8 cellular contexts compared by ENCODE assay signal in genomic region chr6:82246802-82247633, GRCh38. TPM values are rescaled to one million over a fixed set of nuclear protein-coding genes. Genes with fewer than 3 reads are reported as not detected.
DNase-seq lines count a peak whose midpoint lies in the region; ATAC-seq and TF ChIP-seq lines count a peak whose summit lies in the region.

No MANE protein-coding gene starts in this region.

- H3K9me3 ChIP-seq in DND-41 (ENCODE audit: insufficient read depth, low read length, severe bottlenecking): no peaks in the 10 kb centered on the region
- H3K9me3 ChIP-seq in NT2/D1 (ENCODE audit: insufficient read depth, low read length): no peaks in the 10 kb centered on the region

- peak overlapping the region; percentile 48 to 74 for H3K4me3 ChIP-seq in DND-41 (ENCODE audit: low read depth in 1 of 2, low read length in 2 of 2)
- H3K4me3 ChIP-seq in NT2/D1 (ENCODE audit: insufficient read length, low read depth): peak overlapping the region; percentile 81
- peak overlapping the region; percentile 88 for H3K4me3 ChIP-seq in astrocyte of the cerebellum (ENCODE audit: low read depth, low read length)
- peak overlapping the region; percentile 77 for H3K4me3 ChIP-seq in rectal smooth muscle tissue (ENCODE audit: low read length)

- H3K27me3 ChIP-seq in DND-41 (ENCODE audit: insufficient read depth, low read length, poor library complexity): no peaks in the 10 kb centered on the region
- no peaks in the 10 kb centered on the region for H3K27me3 ChIP-seq in NT2/D1 (ENCODE audit: insufficient read depth, insufficient read length)
- no peaks in the 10 kb centered on the region for H3K27me3 ChIP-seq in rectal smooth muscle tissue (ENCODE audit: control insufficient read depth, insufficient read depth, low read length)

- TF ChIP-seq CTCF in DND-41 (IDR thresholded peaks at IDR 0.05; ENCODE audit: borderline replicate concordance, extremely low read depth, low read length, poor library complexity, severe bottlenecking): no peak
- TF ChIP-seq CTCF in astrocyte of the cerebellum (IDR thresholded peaks at IDR 0.05; ENCODE audit: low read depth, low read length, missing control alignments): peak; percentile 15

- peaks cover 4% of the 10 kb centered on the region; the same call in 1 of the 2 replicates for H4K20me1 ChIP-seq in DND-41 (ENCODE audit: insufficient read depth, low read length)

- in situ Hi-C loops in astrocyte of the cerebellum (cut with HindIII; ENCODE audit: low sequenced_read_pairs): no loop called here

- peak overlapping the region; percentile 89 for H3K4me2 ChIP-seq in DND-41 (ENCODE audit: insufficient read depth, low read length)

- peak overlapping the region; percentile 90 for H3K27ac ChIP-seq in DND-41 (ENCODE audit: low read length)
- peak overlapping the region; percentile 95 for H3K27ac ChIP-seq in rectal smooth muscle tissue (ENCODE audit: low read depth, low read length)

- peaks cover 39% of the 10 kb centered on the region for H3K4me1 ChIP-seq in DND-41 (ENCODE audit: insufficient read depth, low read length)
- H3K4me1 ChIP-seq in NT2/D1 (ENCODE audit: insufficient read depth, insufficient read length): no peaks in the 10 kb centered on the region
- peaks cover 7% of the 10 kb centered on the region for H3K4me1 ChIP-seq in rectal smooth muscle tissue (ENCODE audit: control insufficient read depth, insufficient read depth, low read length)

- H3K9ac ChIP-seq in DND-41 (ENCODE audit: low read depth, low read length) (peak overlapping the region; percentile 89), NT2/D1 (ENCODE audit: insufficient read length, low read depth) (peak overlapping the region; percentile 87), rectal smooth muscle tissue (ENCODE audit: low read length) (peak overlapping the region; percentile 94)

- H3K36me3 ChIP-seq in DND-41 (ENCODE audit: insufficient read depth, low read length): peaks cover 22% of the 10 kb centered on the region
- no peaks in the 10 kb centered on the region for H3K36me3 ChIP-seq in NT2/D1 (ENCODE audit: insufficient read depth, insufficient read length, low read length)
- no peaks in the 10 kb centered on the region for H3K36me3 ChIP-seq in rectal smooth muscle tissue (ENCODE audit: control insufficient read depth, insufficient read depth, low read length)

- H2AFZ ChIP-seq in DND-41 (ENCODE audit: low read depth, low read length): peak overlapping the region; percentile 95

- DNase-seq in DND-41 (peak; percentile 49), NT2/D1 (ENCODE audit: low read depth, low spot score) (no peak), astrocyte of the cerebellum (ENCODE audit: low read depth) (no peak), hippocampal formation (lab: John Stamatoyannopoulos, UW) (peak; percentile 60 to 76), posterior vena cava (ENCODE audit: low spot score) (no peak)

- intact Hi-C loops in posterior vena cava (cut with DNase I): no loop called here

- H3K79me2 ChIP-seq in DND-41 (ENCODE audit: insufficient read depth, low read length): peaks cover 61% of the 10 kb centered on the region

- ATAC-seq in DND-41 (ENCODE audit: insufficient read depth, low read depth) (peak; percentile 71), GM19328 (IDR thresholded peaks at IDR 0.05; ENCODE audit: unreplicated experiment) (peak; percentile 47), HG03342 (IDR thresholded peaks at IDR 0.05; ENCODE audit: unreplicated experiment) (peak; percentile 62)

RNA-seq across cellular contexts. Expression of gene IBTK, which starts 0.5 kb away (rescaled TPM):
- total RNA-seq in posterior vena cava: 10 to 100 TPM; 32.2 to 35.6 TPM

Comparison
In these comparisons a context has a peak if more than half of its experiments do, and no peak if none do; other contexts are left out.
1. DNase-seq: peak in DND-41 (single experiment) and hippocampal formation (2 of 2); none in NT2/D1 (single experiment), astrocyte of the cerebellum (single experiment) and posterior vena cava (single experiment).
2. Peak in every context shown above with its lines, with median percentiles within 50 percentile points of each other: ATAC-seq, H3K4me3 ChIP-seq and H3K9ac ChIP-seq.